ENCODE assay signal across 1 cellular context in the genomic region with DNA sequence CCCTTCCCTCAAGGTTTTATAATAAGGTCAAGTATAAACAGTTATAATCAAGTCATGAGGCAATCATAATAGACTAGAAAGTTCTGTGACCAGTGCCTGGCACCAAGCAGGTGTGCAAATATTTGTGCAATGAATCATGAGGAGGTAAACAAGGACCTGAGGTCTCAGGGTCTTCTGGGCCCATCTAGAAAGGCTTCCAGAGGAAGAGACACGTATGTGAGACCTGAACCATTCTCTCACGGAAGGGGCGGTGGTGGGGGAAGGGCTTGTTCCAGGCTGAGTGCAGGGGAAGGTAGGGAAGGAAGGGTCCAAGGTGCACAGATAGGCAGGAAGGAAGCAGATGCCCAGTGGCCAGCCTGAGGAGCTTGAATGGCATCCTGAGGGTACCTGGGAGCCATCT.
TF ChIP-seq lines count a peak whose summit lies in the region.

No MANE protein-coding gene starts in this region.

TF ChIP-seq in HepG2, 621 proteins besides CTCF, POLR2A, EP300 and RAD21:
- 0 out of 2 replicates have a peak, but pooled peaks have one; percentile 32 for TF ChIP-seq HNRNPL (IDR thresholded peaks at IDR 0.05; ENCODE audit: low read depth, low read length)
- TF ChIP-seq, protein P1, sequence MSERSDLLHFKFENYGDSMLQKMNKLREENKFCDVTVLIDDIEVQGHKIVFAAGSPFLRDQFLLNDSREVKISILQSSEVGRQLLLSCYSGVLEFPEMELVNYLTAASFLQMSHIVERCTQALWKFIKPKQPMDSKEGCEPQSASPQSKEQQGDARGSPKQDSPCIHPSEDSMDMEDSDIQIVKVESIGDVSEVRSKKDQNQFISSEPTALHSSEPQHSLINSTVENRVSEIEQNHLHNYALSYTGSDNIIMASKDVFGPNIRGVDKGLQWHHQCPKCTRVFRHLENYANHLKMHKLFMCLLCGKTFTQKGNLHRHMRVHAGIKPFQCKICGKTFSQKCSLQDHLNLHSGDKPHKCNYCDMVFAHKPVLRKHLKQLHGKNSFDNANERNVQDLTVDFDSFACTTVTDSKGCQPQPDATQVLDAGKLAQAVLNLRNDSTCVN (CRISPR knock-in tag; IDR thresholded peaks at IDR 0.05; ENCODE audit: borderline replicate concordance), result peak; percentile 62; the same call in 1 of the 2 replicates
